Comparison of ENCODE assay signal across 18 cellular contexts in genomic region chr1:53637726-53638640, GRCh38.
DNase-seq lines count a peak whose midpoint lies in the region; ATAC-seq and TF ChIP-seq lines count a peak whose summit lies in the region.
"Had no signal": no experiment of that assay in that cellular context is flagged by ENCODE, and none has a peak within 500 bp of the region (broad histone marks: within the 10 kb centered on the region; RNA-seq: fewer than 3 reads in every experiment).

No MANE protein-coding gene starts in this region.

- CTCF ChIA-PET in activated naive CD4-positive, alpha-beta T cell treated with anti-CD3 and anti-CD28 coated beads, Interleukin-2, amount 10 ng/mL, durations not matched to agents 7 days and 5 days (lab: Charles Lee), result interaction anchor here (1.1 kb wide), 1 partner anchor 188 kb away, joined by 3 read pairs; no protein-coding TSS in a partner anchor

- no peaks in the 10 kb centered on the region for H3K4me1 ChIP-seq in suprapubic skin
- H3K4me1 ChIP-seq: body of pancreas, left lung had no signal

- peaks cover 17% of the 10 kb centered on the region for H3K27me3 Mint-ChIP-seq in activated naive CD4-positive, alpha-beta T cell treated with anti-CD3 and anti-CD28 coated beads, Interleukin-2, amount 10 ng/mL, durations not matched to agents 7 days and 5 days
- H3K27me3 Mint-ChIP-seq: activated naive CD8-positive, alpha-beta T cell had no signal

- no peak for TF ChIP-seq EP300 in suprapubic skin (IDR thresholded peaks at IDR 0.05)

- no peaks in the 10 kb centered on the region for H3K9me3 ChIP-seq in suprapubic skin
- H3K9me3 ChIP-seq: body of pancreas, left lung had no signal

- no peaks in the 10 kb centered on the region for H3K36me3 Mint-ChIP-seq in activated naive CD4-positive, alpha-beta T cell treated with anti-CD3 and anti-CD28 coated beads, Interleukin-2, amount 10 ng/mL, durations not matched to agents 7 days and 5 days
- H3K36me3 Mint-ChIP-seq: activated naive CD8-positive, alpha-beta T cell had no signal

- no peak overlapping the region for H3K27ac Mint-ChIP-seq in activated naive CD4-positive, alpha-beta T cell treated with anti-CD3 and anti-CD28 coated beads, Interleukin-2, amount 10 ng/mL, durations not matched to agents 7 days and 5 days
- H3K27ac Mint-ChIP-seq: activated naive CD8-positive, alpha-beta T cell had no signal

- no peaks in the 10 kb centered on the region for H3K9me3 Mint-ChIP-seq in activated naive CD4-positive, alpha-beta T cell treated with anti-CD3 and anti-CD28 coated beads, Interleukin-2, amount 10 ng/mL, durations not matched to agents 7 days and 5 days
- H3K9me3 Mint-ChIP-seq: neural crest cell had no signal

- no peak overlapping the region for H3K4me3 ChIP-seq in suprapubic skin
- H3K4me3 ChIP-seq: body of pancreas, left lung had no signal

- no peaks in the 10 kb centered on the region for H3K4me1 Mint-ChIP-seq in activated naive CD4-positive, alpha-beta T cell treated with anti-CD3 and anti-CD28 coated beads, Interleukin-2, amount 10 ng/mL, durations not matched to agents 7 days and 5 days
- H3K4me1 Mint-ChIP-seq: neural crest cell had no signal

- no peak for TF ChIP-seq POLR2A in suprapubic skin (IDR thresholded peaks at IDR 0.05)

- H3K27me3 ChIP-seq in suprapubic skin, result peaks cover 5% of the 10 kb centered on the region
- H3K27me3 ChIP-seq: body of pancreas had no signal

- no peak overlapping the region for H3K27ac ChIP-seq in suprapubic skin
- H3K27ac ChIP-seq: body of pancreas, left lung had no signal

- H3K4me3 Mint-ChIP-seq in activated naive CD4-positive, alpha-beta T cell treated with anti-CD3 and anti-CD28 coated beads, Interleukin-2, amount 10 ng/mL, durations not matched to agents 7 days and 5 days, result no peak overlapping the region
- H3K4me3 Mint-ChIP-seq: activated naive CD8-positive, alpha-beta T cell; neural crest cell had no signal

- TF ChIP-seq CTCF in suprapubic skin (IDR thresholded peaks at IDR 0.05), result no peak

- 72% methylated on average over 10 of the region's 13 CpGs for WGBS in suprapubic skin

- peak; percentile 4 for DNase-seq in activated naive CD4-positive, alpha-beta T cell treated with anti-CD3 and anti-CD28 coated beads, Interleukin-2, amount 10 ng/mL, durations not matched to agents 7 days and 5 days
- DNase-seq in activated naive CD4-positive, alpha-beta T cell treated with anti-CD3 and anti-CD28 coated beads, Interleukin-2, amount 50 U/mL, for 16 hours, result no peak
- DNase-seq in OCI-M1 (lab: John Stamatoyannopoulos, UW), result peak; percentile 3
- peak; percentile 43 for DNase-seq in islet precursor cell
- peak; percentile 39 to 50 for DNase-seq in suprapubic skin (ENCODE audit: low spot score in 2 of 2)
- DNase-seq in foreskin melanocyte, result no peak
- DNase-seq: activated CD4-positive, alpha-beta T cell treated with anti-CD3 and anti-CD28 coated beads, Interleukin-2, amount 50 U/mL, for 4 hours; activated T-cell treated with anti-CD3 and anti-CD28 coated beads, Interleukin-2, amount 50 U/mL, for 1 hour; body of pancreas; Calu3; NCI-H146; stimulated activated CD8-positive, alpha-beta memory T cell treated with anti-CD3 and anti-CD28 coated beads, Interleukin-4, amount 100 ng/mL, for 48 hours; substantia nigra had no signal

- no peaks in the 10 kb centered on the region for H3K36me3 ChIP-seq in suprapubic skin
- H3K36me3 ChIP-seq: left lung had no signal

- no peak for ATAC-seq in GM21528 (IDR thresholded peaks at IDR 0.05; ENCODE audit: low FRiP score, unreplicated experiment)
- no peak for ATAC-seq in HG03039 (IDR thresholded peaks at IDR 0.05; ENCODE audit: unreplicated experiment)
- ATAC-seq: body of pancreas, left lung had no signal

Comparison
In these comparisons a context has a peak if more than half of its experiments do, and no peak if none do; other contexts are left out.
1. DNase-seq: peak in activated naive CD4-positive, alpha-beta T cell treated with anti-CD3 and anti-CD28 coated beads, Interleukin-2, amount 10 ng/mL, durations not matched to agents 7 days and 5 days (single experiment), OCI-M1 (single experiment), islet precursor cell (single experiment) and suprapubic skin (2 of 2); none in activated naive CD4-positive, alpha-beta T cell treated with anti-CD3 and anti-CD28 coated beads, Interleukin-2, amount 50 U/mL, for 16 hours (single experiment) and foreskin melanocyte (single experiment).